In the genomic region with DNA sequence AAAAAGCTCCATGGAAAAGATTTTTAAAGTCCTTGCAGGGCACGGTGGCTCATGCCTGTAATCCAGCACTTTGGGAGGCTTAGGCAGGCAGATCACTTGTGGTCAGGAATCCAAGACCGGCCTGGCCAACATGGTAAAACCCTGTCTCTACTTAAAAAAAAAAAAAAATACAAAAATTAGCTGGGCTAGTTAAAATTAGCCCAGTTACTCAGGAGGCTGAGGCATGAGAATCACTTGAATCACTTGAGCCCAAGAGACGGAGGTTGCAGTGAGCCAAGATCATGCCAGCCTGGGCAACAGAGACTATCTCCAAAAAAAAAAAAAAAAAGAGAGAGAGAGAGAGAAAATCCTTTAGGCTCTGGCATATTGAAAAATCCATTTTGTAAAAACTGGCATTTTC, we compare ENCODE assay signal across 16 cellular contexts.
"Had no signal": no experiment of that assay in that cellular context is flagged by ENCODE, and none has a peak within 500 bp of the region (broad histone marks: within the 10 kb centered on the region; RNA-seq: fewer than 3 reads in every experiment).

No MANE protein-coding gene starts in this region.

- H3K27ac ChIP-seq: breast epithelium, hepatocyte, neutrophil, upper lobe of left lung had no signal

- H3K36me3 ChIP-seq: breast epithelium, neutrophil had no signal

- H3K9me3 ChIP-seq: breast epithelium, neutrophil, upper lobe of left lung had no signal

- H3K4me1 ChIP-seq: breast epithelium, upper lobe of left lung had no signal

- H3K9me3 Mint-ChIP-seq: activated naive CD8-positive, alpha-beta T cell treated with anti-CD3 and anti-CD28 coated beads, Interleukin-2, amount 10 ng/mL, durations not matched to agents 7 days and 5 days; T-helper 2 cell treated with Interferon-gamma antibody and Interleukin-4, amounts not matched to agents 5 μg/mL and 100 μg/mL, for 36 hours had no signal

- H3K4me3 ChIP-seq: breast epithelium, hepatocyte, upper lobe of left lung had no signal

- DNase-seq: activated CD4-positive, alpha-beta T cell treated with anti-CD3 and anti-CD28 coated beads, Interleukin-2, amount 50 U/mL, for 4 hours; activated naive CD4-positive, alpha-beta T cell; activated naive CD8-positive, alpha-beta T cell treated with anti-CD3 and anti-CD28 coated beads, Interleukin-2, amount 10 ng/mL, durations not matched to agents 7 days and 5 days; activated T-cell treated with anti-CD3 and anti-CD28 coated beads for 4 hours; dermis blood vessel endothelial cell; naive B cell; stimulated activated CD4-positive, alpha-beta T cell treated with anti-CD3 and anti-CD28 coated beads, Interleukin-4, amount 100 ng/mL, for 4 hours; stimulated activated CD8-positive, alpha-beta memory T cell treated with anti-CD3 and anti-CD28 coated beads, Interleukin-4, amount 100 ng/mL, for 48 hours; stimulated activated naive CD4-positive, alpha-beta T cell treated with Interleukin-2 at 50 U/mL for 16 hours; substantia nigra; upper lobe of left lung had no signal

- H3K27me3 ChIP-seq: breast epithelium, hepatocyte, neutrophil, upper lobe of left lung had no signal

- H3K4me3 Mint-ChIP-seq: activated naive CD8-positive, alpha-beta T cell treated with anti-CD3 and anti-CD28 coated beads, Interleukin-2, amount 10 ng/mL, durations not matched to agents 7 days and 5 days; naive B cell; T-helper 2 cell treated with Interferon-gamma antibody and Interleukin-4, amounts not matched to agents 5 μg/mL and 100 μg/mL, for 36 hours had no signal

- H3K27ac Mint-ChIP-seq: activated naive CD8-positive, alpha-beta T cell treated with anti-CD3 and anti-CD28 coated beads, Interleukin-2, amount 10 ng/mL, durations not matched to agents 7 days and 5 days; T-helper 2 cell treated with Interferon-gamma antibody and Interleukin-4, amounts not matched to agents 5 μg/mL and 100 μg/mL, for 36 hours had no signal

- ATAC-seq: activated CD4-positive, CD25-positive, alpha-beta regulatory T cell treated with anti-CD3 and anti-CD28 coated beads, Interleukin-2, amount 50 U/mL, for 24 hours had no signal

- H3K27me3 Mint-ChIP-seq: activated naive CD8-positive, alpha-beta T cell treated with anti-CD3 and anti-CD28 coated beads, Interleukin-2, amount 10 ng/mL, durations not matched to agents 7 days and 5 days; naive B cell had no signal
